1 cellular context compared by ENCODE assay signal in genomic region chr2:8659092-8659734, GRCh38.
A peak's percentile ranks its signal among the peaks of the same experiment; 100 is the strongest.
TF ChIP-seq lines count a peak whose summit lies in the region.

No MANE protein-coding gene starts in this region.

TF ChIP-seq in liver, 16 proteins besides CTCF, POLR2A, EP300 and RAD21 (continued from another document):
- TF ChIP-seq MAX (IDR thresholded peaks at IDR 0.05) (peak; percentile 90), TAF1 (conservative IDR thresholded peaks at IDR 0.05) (peak; percentile 49), ATF3 (IDR thresholded peaks at IDR 0.05) (peak; percentile 92), SP1 (IDR thresholded peaks at IDR 0.05) (peak; percentile 99), JUND (IDR thresholded peaks at IDR 0.05) (peak; percentile 80 to 94), NR2F2 (IDR thresholded peaks at IDR 0.05) (peak; percentile 79), YY1 (IDR thresholded peaks at IDR 0.05) (peak; percentile 75), HNF4A (conservative IDR thresholded peaks at IDR 0.05) (peak; percentile 96 to 98)
